Comparison of ENCODE assay signal across 36 cellular contexts in genomic region chr10:12803781-12804180, GRCh38.
"Had no signal": no experiment of that assay in that cellular context is flagged by ENCODE, and none has a peak within 500 bp of the region (broad histone marks: within the 10 kb centered on the region; RNA-seq: fewer than 3 reads in every experiment).

No MANE protein-coding gene starts in this region.

- H3K27ac Mint-ChIP-seq: activated B cell treated with CpG ODN at 0.5 μM for 24 hours; activated CD4-positive, alpha-beta memory T cell treated with anti-CD3 and anti-CD28 coated beads for 36 hours; activated CD4-positive, alpha-beta T cell treated with anti-CD3 and anti-CD28 coated beads, Interleukin-2, amount 10 ng/mL, durations not matched to agents 24 days and 14 days; activated CD8-positive, alpha-beta T cell treated with anti-CD3 and anti-CD28 coated beads for 36 hours; activated naive CD4-positive, alpha-beta T cell treated with anti-CD3 and anti-CD28 coated beads for 36 hours; activated naive CD4-positive, alpha-beta T cell treated with anti-CD3 and anti-CD28 coated beads, Interleukin-2, amount 50 U/mL, for 72 hours; activated naive CD8-positive, alpha-beta T cell treated with anti-CD3 and anti-CD28 coated beads for 36 hours; activated T-cell treated with anti-CD3 and anti-CD28 coated beads, Interleukin-2, amount 50 U/mL, for 72 hours; activated T-helper 1 cell treated with anti-CD3 and anti-CD28 coated beads, Interleukin-12 subunit alpha, Interleukin-12 subunit beta, Interleukin-2, Interleukin-4 antibody, amounts not matched to agents 30 ng/mL and 10 ng/mL and 1 ng/mL, durations not matched to agents 14 hours and 24 hours and 36 hours; activated T-helper 17 cell treated with anti-CD3 and anti-CD28 coated beads, Interleukin-2, amount 50 U/mL, for 72 hours; brain; T-helper 1 cell treated with Interleukin-12 subunit alpha and Interleukin-12 subunit beta and Interleukin-4 antibody, amounts not matched to agents 30 μg/mL and 1 μg/mL, for 36 hours; T-helper 2 cell treated with Interferon-gamma antibody and Interleukin-4, amounts not matched to agents 5 μg/mL and 100 μg/mL, for 36 hours had no signal

- H3K9me3 Mint-ChIP-seq: activated B cell treated with CpG ODN at 0.5 μM for 24 hours; activated CD4-positive, alpha-beta memory T cell treated with anti-CD3 and anti-CD28 coated beads for 36 hours; activated CD4-positive, alpha-beta T cell treated with anti-CD3 and anti-CD28 coated beads, Interleukin-2, amount 10 ng/mL, durations not matched to agents 24 days and 14 days; activated CD8-positive, alpha-beta T cell treated with anti-CD3 and anti-CD28 coated beads for 36 hours; activated naive CD4-positive, alpha-beta T cell treated with anti-CD3 and anti-CD28 coated beads for 36 hours; activated naive CD4-positive, alpha-beta T cell treated with anti-CD3 and anti-CD28 coated beads, Interleukin-2, amount 50 U/mL, for 72 hours; activated naive CD8-positive, alpha-beta T cell treated with anti-CD3 and anti-CD28 coated beads for 36 hours; activated T-cell treated with anti-CD3 and anti-CD28 coated beads, Interleukin-2, amount 50 U/mL, for 4 hours; activated T-cell treated with anti-CD3 and anti-CD28 coated beads, Interleukin-2, amount 50 U/mL, for 72 hours; activated T-helper 1 cell treated with anti-CD3 and anti-CD28 coated beads, Interleukin-12 subunit alpha, Interleukin-12 subunit beta, Interleukin-2, Interleukin-4 antibody, amounts not matched to agents 30 ng/mL and 10 ng/mL and 1 ng/mL, durations not matched to agents 14 hours and 24 hours and 36 hours; activated T-helper 17 cell treated with anti-CD3 and anti-CD28 coated beads, Interleukin-2, amount 50 U/mL, for 72 hours; central memory CD8-positive, alpha-beta T cell; T-helper 1 cell treated with Interleukin-12 subunit alpha and Interleukin-12 subunit beta and Interleukin-4 antibody, amounts not matched to agents 30 μg/mL and 1 μg/mL, for 36 hours; T-helper 2 cell treated with Interferon-gamma antibody and Interleukin-4, amounts not matched to agents 5 μg/mL and 100 μg/mL, for 36 hours had no signal

- H3K36me3 Mint-ChIP-seq: activated CD4-positive, alpha-beta memory T cell treated with anti-CD3 and anti-CD28 coated beads for 36 hours; activated naive CD4-positive, alpha-beta T cell treated with anti-CD3 and anti-CD28 coated beads, Interleukin-2, amount 50 U/mL, for 72 hours; activated naive CD8-positive, alpha-beta T cell treated with anti-CD3 and anti-CD28 coated beads for 36 hours; brain had no signal

- H3K4me1 ChIP-seq: adrenal gland had no signal

- H3K36me3 ChIP-seq: adrenal gland, cardiac muscle cell had no signal

- H3K27me3 ChIP-seq: adrenal gland, cardiac muscle cell had no signal

- H3K27ac ChIP-seq: adrenal gland, cardiac muscle cell, VCaP had no signal

- ATAC-seq: activated CD8-positive, alpha-beta T cell treated with anti-CD3 and anti-CD28 coated beads for 36 hours; activated naive CD4-positive, alpha-beta T cell treated with anti-CD3 and anti-CD28 coated beads, Interleukin-2, amount 50 U/mL, for 72 hours; activated T-cell treated with anti-CD3 and anti-CD28 coated beads, Interleukin-2, amount 50 U/mL, for 4 hours; activated T-cell treated with anti-CD3 and anti-CD28 coated beads, Interleukin-2, amount 50 U/mL, for 72 hours; activated T-helper 17 cell treated with anti-CD3 and anti-CD28 coated beads, Interleukin-2, amount 50 U/mL, for 72 hours had no signal

- H3K4me3 Mint-ChIP-seq: activated B cell treated with CpG ODN at 0.5 μM for 24 hours; activated CD4-positive, alpha-beta memory T cell treated with anti-CD3 and anti-CD28 coated beads for 36 hours; activated CD4-positive, alpha-beta T cell treated with anti-CD3 and anti-CD28 coated beads, Interleukin-2, amount 10 ng/mL, durations not matched to agents 24 days and 14 days; activated CD8-positive, alpha-beta T cell treated with anti-CD3 and anti-CD28 coated beads for 36 hours; activated naive CD4-positive, alpha-beta T cell treated with anti-CD3 and anti-CD28 coated beads for 36 hours; activated naive CD8-positive, alpha-beta T cell treated with anti-CD3 and anti-CD28 coated beads for 36 hours; activated T-cell treated with anti-CD3 and anti-CD28 coated beads, Interleukin-2, amount 50 U/mL, for 4 hours; activated T-cell treated with anti-CD3 and anti-CD28 coated beads, Interleukin-2, amount 50 U/mL, for 72 hours; activated T-helper 1 cell treated with anti-CD3 and anti-CD28 coated beads, Interleukin-12 subunit alpha, Interleukin-12 subunit beta, Interleukin-2, Interleukin-4 antibody, amounts not matched to agents 30 ng/mL and 10 ng/mL and 1 ng/mL, durations not matched to agents 14 hours and 24 hours and 36 hours; activated T-helper 17 cell treated with anti-CD3 and anti-CD28 coated beads, Interleukin-2, amount 50 U/mL, for 72 hours; brain; central memory CD8-positive, alpha-beta T cell; T-helper 1 cell treated with Interleukin-12 subunit alpha and Interleukin-12 subunit beta and Interleukin-4 antibody, amounts not matched to agents 30 μg/mL and 1 μg/mL, for 36 hours; T-helper 2 cell treated with Interferon-gamma antibody and Interleukin-4, amounts not matched to agents 5 μg/mL and 100 μg/mL, for 36 hours had no signal

- H3K27me3 Mint-ChIP-seq: activated B cell treated with CpG ODN at 0.5 μM for 24 hours; activated CD4-positive, alpha-beta memory T cell treated with anti-CD3 and anti-CD28 coated beads for 36 hours; activated CD4-positive, alpha-beta T cell treated with anti-CD3 and anti-CD28 coated beads, Interleukin-2, amount 10 ng/mL, durations not matched to agents 24 days and 14 days; activated CD8-positive, alpha-beta T cell treated with anti-CD3 and anti-CD28 coated beads for 36 hours; activated naive CD8-positive, alpha-beta T cell treated with anti-CD3 and anti-CD28 coated beads for 36 hours; activated T-helper 17 cell treated with anti-CD3 and anti-CD28 coated beads, Interleukin-2, amount 50 U/mL, for 72 hours; brain; central memory CD8-positive, alpha-beta T cell had no signal

- DNase-seq: activated B cell treated with CpG ODN at 0.5 μM for 24 hours; activated CD4-positive, alpha-beta memory T cell treated with anti-CD3 and anti-CD28 coated beads for 36 hours; activated CD4-positive, alpha-beta T cell treated with anti-CD3 and anti-CD28 coated beads for 4 hours; activated CD4-positive, alpha-beta T cell treated with anti-CD3 and anti-CD28 coated beads, Interleukin-2, amount 10 ng/mL, durations not matched to agents 24 days and 14 days; activated CD4-positive, alpha-beta T cell treated with anti-CD3 and anti-CD28 coated beads, Interleukin-2, amount 50 U/mL, for 1 hour; activated CD4-positive, alpha-beta T cell treated with anti-CD3 and anti-CD28 coated beads, Interleukin-2, amount 50 U/mL, for 4 hours; activated CD4-positive, CD25-positive, alpha-beta regulatory T cell treated with anti-CD3 and anti-CD28 coated beads, Interleukin-2, amount 50 U/mL, for 72 hours; activated CD8-positive, alpha-beta memory T cell treated with anti-CD3 and anti-CD28 coated beads, Interleukin-2, amount 50 U/mL, for 4 hours; activated CD8-positive, alpha-beta T cell treated with anti-CD3 and anti-CD28 coated beads for 36 hours; activated effector memory CD4-positive, alpha-beta T cell treated with anti-CD3 and anti-CD28 coated beads, Interleukin-2, amount 50 U/mL, for 16 hours; activated gamma-delta T cell treated with Interleukin-2 at 50 U/mL for 16 hours; activated naive CD4-positive, alpha-beta T cell; activated naive CD4-positive, alpha-beta T cell treated with anti-CD3 and anti-CD28 coated beads for 36 hours; activated naive CD4-positive, alpha-beta T cell treated with anti-CD3 and anti-CD28 coated beads, Interleukin-2, amount 50 U/mL, for 16 hours; activated naive CD8-positive, alpha-beta T cell treated with anti-CD3 and anti-CD28 coated beads for 36 hours; activated T-cell treated with anti-CD3 and anti-CD28 coated beads for 4 hours; activated T-cell treated with anti-CD3 and anti-CD28 coated beads, Interleukin-2, amount 50 U/mL, for 1 hour; activated T-cell treated with anti-CD3 and anti-CD28 coated beads, Interleukin-2, amount 50 U/mL, for 4 hours; activated T-cell treated with anti-CD3 and anti-CD28 coated beads, Interleukin-2, amount 50 U/mL, for 72 hours; adrenal gland; amniotic stem cell; aorta; caudate nucleus; cerebellar nuclear complex; T-helper 1 cell; T-helper 2 cell; T-helper 9 cell had no signal

- H3K4me1 Mint-ChIP-seq: activated B cell treated with CpG ODN at 0.5 μM for 24 hours; activated CD4-positive, alpha-beta T cell treated with anti-CD3 and anti-CD28 coated beads, Interleukin-2, amount 10 ng/mL, durations not matched to agents 24 days and 14 days; activated naive CD8-positive, alpha-beta T cell treated with anti-CD3 and anti-CD28 coated beads for 36 hours had no signal

- H3K4me3 ChIP-seq: adrenal gland, cardiac muscle cell had no signal

- H3K9me3 ChIP-seq: adrenal gland had no signal
